Comparison of ENCODE assay signal across 8 cellular contexts in genomic region chr12:54993181-54993835, GRCh38. TPM values are rescaled to one million over a fixed set of nuclear protein-coding genes. Genes with fewer than 3 reads are reported as not detected.
DNase-seq lines count a peak whose midpoint lies in the region; ATAC-seq and TF ChIP-seq lines count a peak whose summit lies in the region.

No MANE protein-coding gene starts in this region.

- no peak overlapping the region for H3K4me3 ChIP-seq in epithelial cell of esophagus (ENCODE audit: low read length)
- no peak overlapping the region for H3K4me3 ChIP-seq in transverse colon

- H3K27ac Mint-ChIP-seq in CD4-positive, alpha-beta T cell = peak overlapping the region; percentile 100
- H3K27ac Mint-ChIP-seq in activated CD4-positive, alpha-beta memory T cell treated with anti-CD3 and anti-CD28 coated beads, Interleukin-2, amount 10 ng/mL, durations not matched to agents 7 days and 5 days = no peak overlapping the region

- peaks cover 49% of the 10 kb centered on the region for H3K4me1 Mint-ChIP-seq in CD4-positive, alpha-beta T cell (ENCODE audit: low read depth)
- peaks cover 40% of the 10 kb centered on the region for H3K4me1 Mint-ChIP-seq in activated CD4-positive, alpha-beta memory T cell treated with anti-CD3 and anti-CD28 coated beads, Interleukin-2, amount 10 ng/mL, durations not matched to agents 7 days and 5 days

- peak; percentile 77 for ATAC-seq in CD4-positive, alpha-beta T cell (ENCODE audit: poor library complexity)
- ATAC-seq in GM19395 (IDR thresholded peaks at IDR 0.05; ENCODE audit: unreplicated experiment) = peak; percentile 47

- DNase-seq in CD4-positive, alpha-beta T cell = peak in 9 of 10 experiments; percentile 34 to 48 (median 43)
- peak; percentile 83 for DNase-seq in HT-29 (ENCODE audit: low spot score)
- peak; percentile 91 for DNase-seq in NCI-H82 treated with DMSO at 0.1 percent for 48 hours (lab: John Stamatoyannopoulos, UW; ENCODE audit: unreplicated experiment)
- peak; percentile 60 for DNase-seq in activated CD4-positive, alpha-beta memory T cell treated with anti-CD3 and anti-CD28 coated beads, Interleukin-2, amount 10 ng/mL, durations not matched to agents 7 days and 5 days
- peak; percentile 67 for DNase-seq in epithelial cell of esophagus (ENCODE audit: low read depth)
- peak; percentile 59 for DNase-seq in mucosa of gallbladder (ENCODE audit: low spot score)
- DNase-seq in transverse colon = peak; percentile 36

- no peak overlapping the region for H3K27ac ChIP-seq in CD4-positive, alpha-beta T cell (ENCODE audit: low read depth, low read length)
- no peak overlapping the region for H3K27ac ChIP-seq in transverse colon

- H3K36me3 Mint-ChIP-seq in CD4-positive, alpha-beta T cell (ENCODE audit: low read depth) = no peaks in the 10 kb centered on the region
- peaks cover 8% of the 10 kb centered on the region for H3K36me3 Mint-ChIP-seq in activated CD4-positive, alpha-beta memory T cell treated with anti-CD3 and anti-CD28 coated beads, Interleukin-2, amount 10 ng/mL, durations not matched to agents 7 days and 5 days (ENCODE audit: low read depth)

- H3K27me3 ChIP-seq in CD4-positive, alpha-beta T cell (ENCODE audit: control insufficient read depth, insufficient read depth, low read length) = no peaks in the 10 kb centered on the region
- H3K27me3 ChIP-seq in transverse colon = no peaks in the 10 kb centered on the region

- no peaks in the 10 kb centered on the region for H3K27me3 Mint-ChIP-seq in CD4-positive, alpha-beta T cell
- H3K27me3 Mint-ChIP-seq in activated CD4-positive, alpha-beta memory T cell treated with anti-CD3 and anti-CD28 coated beads, Interleukin-2, amount 10 ng/mL, durations not matched to agents 7 days and 5 days = no peaks in the 10 kb centered on the region

- POLR2A ChIA-PET in CD4-positive, alpha-beta T cell (lab: Charles Lee) = interaction anchor here (0.6 to 3.3 kb wide), 7 partner anchors 10 to 292 kb away, joined by 3 to 54 read pairs (median 4); partner anchors contain the start of gene TESPA1
- POLR2A ChIA-PET in activated CD4-positive, alpha-beta memory T cell treated with anti-CD3 and anti-CD28 coated beads, Interleukin-2, amount 10 ng/mL, durations not matched to agents 7 days and 5 days (lab: Charles Lee) = interaction anchor here (0.7 to 2.4 kb wide), 7 partner anchors 9 to 244 kb away, joined by 3 to 14 read pairs (median 6); partner anchors contain the start of gene TESPA1

- CTCF ChIA-PET in CD4-positive, alpha-beta T cell (lab: Charles Lee) = interaction anchor here (0.6 to 11.2 kb wide), 29 partner anchors 8 to 413 kb away, joined by 3 to 182 read pairs (median 4); partner anchors contain the start of genes MUCL1 and TESPA1
- CTCF ChIA-PET in activated CD4-positive, alpha-beta memory T cell treated with anti-CD3 and anti-CD28 coated beads, Interleukin-2, amount 10 ng/mL, durations not matched to agents 7 days and 5 days (lab: Charles Lee) = interaction anchor here (0.5 to 12.2 kb wide), 42 partner anchors 10 to 653 kb away, joined by 3 to 452 read pairs (median 5); partner anchors contain the start of genes MUCL1 and TESPA1

- 21% methylated on average over 3 to 12 of the region's 12 CpGs for WGBS in transverse colon (ENCODE audit: low coverage in 1 of 2), 2 donors

- TF ChIP-seq POLR2A in transverse colon (IDR thresholded peaks at IDR 0.05) = no peak

- intact Hi-C loops in CD4-positive, alpha-beta T cell (cut with DNase I, micrococcal nuclease) = loop anchor here (1.0 to 10.0 kb wide), 8 partner anchors 36 to 399 kb away; partner anchors contain the start of gene MUCL1 (in 1 of the 2)
- intact Hi-C loops in transverse colon (cut with DNase I; ENCODE audit: low total_unique reads) = loop anchor here (2.0 to 5.0 kb wide), 2 partner anchors 79 to 944 kb away; no protein-coding TSS in a partner anchor

- in situ Hi-C loops in transverse colon (cut with MboI; ENCODE audit: low pct_ligation_motif_present in 1 of 4, low pct_unique_long_range_greater_than_20kb in 1 of 4, low sequenced_read_pairs in 3 of 4) = loop anchor here (5.0 to 10.0 kb wide), 3 partner anchors 71 to 79 kb away; no protein-coding TSS in a partner anchor

- TF ChIP-seq EP300 in transverse colon (IDR thresholded peaks at IDR 0.05; ENCODE audit: low read depth) = no peak

- peak overlapping the region; percentile 22 for H3K4me3 Mint-ChIP-seq in CD4-positive, alpha-beta T cell
- no peak overlapping the region for H3K4me3 Mint-ChIP-seq in activated CD4-positive, alpha-beta memory T cell treated with anti-CD3 and anti-CD28 coated beads, Interleukin-2, amount 10 ng/mL, durations not matched to agents 7 days and 5 days

- peak; percentile 92 for TF ChIP-seq CTCF in CD4-positive, alpha-beta T cell (IDR thresholded peaks at IDR 0.05)
- TF ChIP-seq CTCF in epithelial cell of esophagus (IDR thresholded peaks at IDR 0.05; ENCODE audit: insufficient read depth, low read depth, low read length, missing control alignments) = peak; percentile 85
- TF ChIP-seq CTCF in transverse colon (IDR thresholded peaks at IDR 0.05) = peak; percentile 82 to 92 (median 86)

- no peaks in the 10 kb centered on the region for H3K9me3 ChIP-seq in CD4-positive, alpha-beta T cell (ENCODE audit: control insufficient read depth, low read length)
- H3K9me3 ChIP-seq in transverse colon = no peaks in the 10 kb centered on the region

- H3K36me3 ChIP-seq in transverse colon = no peaks in the 10 kb centered on the region

- peaks cover 0 to 5% (median 0%) of the 10 kb centered on the region in 4 donors for H3K4me1 ChIP-seq in transverse colon

- no peaks in the 10 kb centered on the region for H3K9me3 Mint-ChIP-seq in CD4-positive, alpha-beta T cell
- no peaks in the 10 kb centered on the region for H3K9me3 Mint-ChIP-seq in activated CD4-positive, alpha-beta memory T cell treated with anti-CD3 and anti-CD28 coated beads, Interleukin-2, amount 10 ng/mL, durations not matched to agents 7 days and 5 days

RNA-seq across cellular contexts. Expression of gene TESPA1, which starts 8.7 kb away (rescaled TPM):
- 10 to 100 TPM; 96.3 to 98.2 TPM for total RNA-seq in CD4-positive, alpha-beta T cell
- not detected in 2 replicates for total RNA-seq in HT-29 (2014; rRNA removed; shearing (Covaris generic))
- total RNA-seq in activated CD4-positive, alpha-beta memory T cell treated with anti-CD3 and anti-CD28 coated beads, Interleukin-2, amount 10 ng/mL, durations not matched to agents 7 days and 5 days = 100 to 1,000 TPM; 111 to 112 TPM
- total RNA-seq in mucosa of gallbladder (4.1 TPM), transverse colon (10 to 100 TPM in 1 of 4 donors, 1 to 10 TPM in 3; 1.6 to 15.3 (median 4.3) TPM)

RNA-seq across cellular contexts. Expression of gene NEUROD4, which starts 26.5 kb away (rescaled TPM):
- total RNA-seq in CD4-positive, alpha-beta T cell = not detected
- not detected in 2 replicates for total RNA-seq in HT-29 (2014; rRNA removed; shearing (Covaris generic))
- not detected for total RNA-seq in activated CD4-positive, alpha-beta memory T cell treated with anti-CD3 and anti-CD28 coated beads, Interleukin-2, amount 10 ng/mL, durations not matched to agents 7 days and 5 days
- total RNA-seq in mucosa of gallbladder = not detected
- total RNA-seq in transverse colon = not detected

Comparison
In these comparisons a context has a peak if more than half of its experiments do, and no peak if none do; other contexts are left out.
1. DNase-seq: peak in every context shown above with its lines; median percentile 91 in NCI-H82 treated with DMSO at 0.1 percent for 48 hours; 83 in HT-29; 67 in epithelial cell of esophagus; 60 in activated CD4-positive, alpha-beta memory T cell treated with anti-CD3 and anti-CD28 coated beads, Interleukin-2, amount 10 ng/mL, durations not matched to agents 7 days and 5 days; 59 in mucosa of gallbladder; 43 in CD4-positive, alpha-beta T cell; 36 in transverse colon.
2. RNA of gene TESPA1, which starts 8.7 kb away (total RNA-seq): 111 to 112 TPM in activated CD4-positive, alpha-beta memory T cell treated with anti-CD3 and anti-CD28 coated beads, Interleukin-2, amount 10 ng/mL, durations not matched to agents 7 days and 5 days and 96.3 to 98.2 TPM in CD4-positive, alpha-beta T cell; 1.6 to 15.3 TPM in transverse colon, 4.1 TPM in mucosa of gallbladder (single experiment) and not detected in HT-29; every median in the first group is over 4 times any median in the second.
3. Peak in every context shown above with its lines, with median percentiles within 50 percentile points of each other: CTCF ChIP-seq.